ENCODE assay signal across 13 cellular contexts in the genomic region with DNA sequence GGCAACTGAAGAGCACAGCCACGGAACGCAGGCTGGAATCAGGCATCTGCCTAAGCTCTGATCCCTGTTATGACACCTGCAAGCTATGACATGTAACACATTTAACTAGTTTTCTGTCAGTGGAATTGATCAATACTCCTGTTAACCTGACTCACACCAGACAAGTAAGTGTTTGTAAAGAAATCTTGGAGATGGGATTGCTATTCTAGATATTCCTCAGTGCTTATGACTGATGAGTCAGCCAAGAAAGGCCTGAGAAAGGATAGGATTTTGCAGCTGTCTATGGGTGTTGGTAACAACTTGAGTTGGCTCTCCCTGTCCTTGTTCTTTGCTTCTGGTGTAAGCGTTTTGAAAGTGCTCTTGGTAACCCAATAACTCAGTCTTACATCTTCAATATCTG.
DNase-seq lines count a peak whose midpoint lies in the region; ATAC-seq and TF ChIP-seq lines count a peak whose summit lies in the region.
"Had no signal": no experiment of that assay in that cellular context is flagged by ENCODE, and none has a peak within 500 bp of the region (broad histone marks: within the 10 kb centered on the region; RNA-seq: fewer than 3 reads in every experiment).

No MANE protein-coding gene starts in this region.

- H3K27me3 ChIP-seq in mesenchymal stem cell (ENCODE audit: control insufficient read depth in 1 of 2, insufficient read depth in 1 of 2, low read length in 2 of 2) (no peaks in the 10 kb centered on the region), H7 (ENCODE audit: control insufficient read depth, insufficient read depth, low read length) (no peaks in the 10 kb centered on the region)

- H3K4ac ChIP-seq in mesenchymal stem cell (ENCODE audit: low read depth in 1 of 2, low read length in 2 of 2) = no peak overlapping the region

- CTCF ChIA-PET in T-cell (lab: Charles Lee) = no interaction called here

- H3K79me1 ChIP-seq in mesenchymal stem cell (replicated peaks; ENCODE audit: low read length, poor library complexity, severe bottlenecking) = no peaks in the 10 kb centered on the region

- peaks cover 0 to 6% (median 3%) of the 10 kb centered on the region in 3 donors for H3K4me1 Mint-ChIP-seq in T-cell
- H3K4me1 Mint-ChIP-seq: activated naive CD8-positive, alpha-beta T cell treated with anti-CD3 and anti-CD28 coated beads for 36 hours; neural crest cell had no signal

- no peak overlapping the region for H3K23ac ChIP-seq in mesenchymal stem cell (ENCODE audit: low read length in 2 of 2)

- H3K36me3 ChIP-seq in mesenchymal stem cell (ENCODE audit: control insufficient read depth in 1 of 2, insufficient read depth in 2 of 2, low read depth in 1 of 2, low read length in 2 of 2) = peaks cover 18 to 54% of the 10 kb centered on the region in 2 experiments
- 0 out of 2 replicates have a peak, but pooled peaks cover 1% of the 10 kb centered on the region for H3K36me3 ChIP-seq in H7 (replicated peaks; ENCODE audit: control insufficient read depth, insufficient read depth, low read length)

- peak overlapping the region; percentile 27 for H3K9ac ChIP-seq in mesenchymal stem cell (ENCODE audit: low read length)

- no peak overlapping the region for H3K4me3 Mint-ChIP-seq in T-cell
- H3K4me3 Mint-ChIP-seq: activated naive CD8-positive, alpha-beta T cell treated with anti-CD3 and anti-CD28 coated beads for 36 hours; neural crest cell had no signal

- 75% methylated on average over 2 of the region's 3 CpGs for WGBS in mesenchymal stem cell

- H3K18ac ChIP-seq in mesenchymal stem cell (ENCODE audit: low read depth in 1 of 2, low read length in 2 of 2) = no peak overlapping the region

- H4K91ac ChIP-seq in mesenchymal stem cell (ENCODE audit: low read length) = no peak overlapping the region

- H3K14ac ChIP-seq in mesenchymal stem cell (ENCODE audit: low read length in 2 of 2) = no peak overlapping the region

- H4K8ac ChIP-seq in mesenchymal stem cell (ENCODE audit: low read length) = no peak overlapping the region

- H3K9me3 ChIP-seq in mesenchymal stem cell (ENCODE audit: control insufficient read depth, low read length) = no peaks in the 10 kb centered on the region

- H2AFZ ChIP-seq in mesenchymal stem cell (ENCODE audit: low read depth, low read length) = no peak overlapping the region

- no peaks in the 10 kb centered on the region for H3K9me3 Mint-ChIP-seq in T-cell
- H3K9me3 Mint-ChIP-seq: activated naive CD8-positive, alpha-beta T cell treated with anti-CD3 and anti-CD28 coated beads for 36 hours; neural crest cell had no signal

- POLR2A ChIA-PET in T-cell (lab: Charles Lee) = no interaction called here

- H3K4me3 ChIP-seq in cardiac fibroblast (replicated peaks in 1 of 2; ENCODE audit: low read depth in 2 of 2, low read length in 2 of 2) (no peak overlapping the region), mesenchymal stem cell (ENCODE audit: insufficient read depth in 1 of 2, low read depth in 1 of 2, low read length in 2 of 2) (no peak overlapping the region), H7 (ENCODE audit: insufficient read depth, low read depth, low read length) (no peak overlapping the region)

- no peak overlapping the region for H2AK5ac ChIP-seq in mesenchymal stem cell (ENCODE audit: low read length, severe bottlenecking)

- ATAC-seq in HG03520 (IDR thresholded peaks at IDR 0.05; ENCODE audit: unreplicated experiment) = no peak
- no peak for ATAC-seq in T-cell (replicated peaks in 1 of 4)
- ATAC-seq: left lobe of liver had no signal

- H3K27ac Mint-ChIP-seq in T-cell = no peak overlapping the region
- H3K27ac Mint-ChIP-seq: activated naive CD8-positive, alpha-beta T cell treated with anti-CD3 and anti-CD28 coated beads for 36 hours had no signal

- no peak overlapping the region for H2BK12ac ChIP-seq in mesenchymal stem cell (ENCODE audit: low read length in 2 of 2)

- peaks cover 51% of the 10 kb centered on the region for H3K36me3 Mint-ChIP-seq in T-cell

- H3K4me1 ChIP-seq in mesenchymal stem cell (ENCODE audit: control insufficient read depth, insufficient read depth, low read depth, low read length) = no peaks in the 10 kb centered on the region

- DNase-seq in A172 (ENCODE audit: low spot score) (peak; percentile 18), HS-5 (ENCODE audit: low read depth) (peak; percentile 73), cardiac fibroblast (ENCODE audit: low read depth in 2 of 2) (peak; percentile 43 to 52), mesenchymal stem cell (peak; percentile 53), H7 (no peak), T-cell (no peak)
- no peak for DNase-seq in activated effector memory CD4-positive, alpha-beta T cell treated with Interleukin-2 at 50 U/mL for 16 hours
- DNase-seq: activated naive CD8-positive, alpha-beta T cell treated with anti-CD3 and anti-CD28 coated beads for 36 hours; cortex of kidney; glutamatergic neuron had no signal

- H2BK15ac ChIP-seq in mesenchymal stem cell (ENCODE audit: low read depth, poor library complexity, severe bottlenecking) = no peak overlapping the region

- no peak for TF ChIP-seq CTCF in cardiac fibroblast (IDR thresholded peaks at IDR 0.05; ENCODE audit: low read depth, low read length)

- no peak overlapping the region for H2BK5ac ChIP-seq in mesenchymal stem cell (ENCODE audit: low read depth, low read length, poor library complexity, severe bottlenecking)

- H3K27ac ChIP-seq in mesenchymal stem cell (ENCODE audit: low read length, poor library complexity, severe bottlenecking) = no peak overlapping the region

- H2BK120ac ChIP-seq in mesenchymal stem cell (ENCODE audit: low read depth, low read length) = no peak overlapping the region

- H3K27me3 Mint-ChIP-seq in T-cell = no peaks in the 10 kb centered on the region
- H3K27me3 Mint-ChIP-seq: activated naive CD8-positive, alpha-beta T cell treated with anti-CD3 and anti-CD28 coated beads for 36 hours had no signal

- no peak overlapping the region for H3K4me2 ChIP-seq in mesenchymal stem cell (ENCODE audit: low read length, poor library complexity, severe bottlenecking)

Comparison
In these comparisons a context has a peak if more than half of its experiments do, and no peak if none do; other contexts are left out.
1. DNase-seq: peak in A172 (single experiment), HS-5 (single experiment), cardiac fibroblast (2 of 2) and mesenchymal stem cell (single experiment); none in activated effector memory CD4-positive, alpha-beta T cell treated with Interleukin-2 at 50 U/mL for 16 hours (single experiment), H7 (single experiment) and T-cell (0 of 34).